ENCODE assay signal across 12 cellular contexts in genomic region chr1:10495942-10496341, GRCh38. TPM values are rescaled to one million over a fixed set of nuclear protein-coding genes. Genes with fewer than 3 reads are reported as not detected.
DNase-seq lines count a peak whose midpoint lies in the region; ATAC-seq and TF ChIP-seq lines count a peak whose summit lies in the region.
"Had no signal": no experiment of that assay in that cellular context is flagged by ENCODE, and none has a peak within 500 bp of the region (broad histone marks: within the 10 kb centered on the region; RNA-seq: fewer than 3 reads in every experiment).

No MANE protein-coding gene starts in this region.

- POLR2A ChIA-PET in activated CD8-positive, alpha-beta T cell treated with anti-CD3 and anti-CD28 coated beads for 36 hours (lab: Charles Lee), result interaction anchor here (1.1 to 3.5 kb wide), 4 partner anchors 13 to 96 kb away, joined by 5 to 15 read pairs (median 8); partner anchors contain the start of gene CENPS

- intact Hi-C loops in activated naive CD4-positive, alpha-beta T cell treated with anti-CD3 and anti-CD28 coated beads for 36 hours (cut with micrococcal nuclease), result loop anchor here (1.0 to 5.0 kb wide), 7 partner anchors 15 to 446 kb away; partner anchors contain the start of gene PEX14
- intact Hi-C loops in activated CD8-positive, alpha-beta T cell treated with anti-CD3 and anti-CD28 coated beads for 36 hours (cut with micrococcal nuclease), result loop anchor here (5.0 to 10.0 kb wide), 2 partner anchors 61 to 371 kb away; partner anchors contain the start of gene CENPS
- intact Hi-C loops in stomach (cut with DNase I; ENCODE audit: low total_unique reads), result loop anchor here (10.0 kb wide), 1 partner anchor 61 kb away; the partner anchor contains the start of gene CENPS

- H3K4me3 Mint-ChIP-seq in activated naive CD4-positive, alpha-beta T cell treated with anti-CD3 and anti-CD28 coated beads for 36 hours, result peak overlapping the region; percentile 67
- H3K4me3 Mint-ChIP-seq in activated CD8-positive, alpha-beta T cell treated with anti-CD3 and anti-CD28 coated beads for 36 hours, result peak overlapping the region; percentile 68
- H3K4me3 Mint-ChIP-seq: neural crest cell had no signal

- no peaks in the 10 kb centered on the region for H3K27me3 ChIP-seq in stomach
- H3K27me3 ChIP-seq: cardiac muscle cell had no signal

- H3K27ac Mint-ChIP-seq in activated naive CD4-positive, alpha-beta T cell treated with anti-CD3 and anti-CD28 coated beads for 36 hours, result peak overlapping the region; percentile 47
- peak overlapping the region; percentile 92 for H3K27ac Mint-ChIP-seq in activated CD8-positive, alpha-beta T cell treated with anti-CD3 and anti-CD28 coated beads for 36 hours

- WGBS in stomach, 5 donors, result 44 to 67% (median 51%) methylated on average over 13 of the region's 13 CpGs

- H3K27ac ChIP-seq in stomach, result peak overlapping the region; percentile 59 to 90 (median 78)

- H3K9me3 Mint-ChIP-seq in activated naive CD4-positive, alpha-beta T cell treated with anti-CD3 and anti-CD28 coated beads for 36 hours, result no peaks in the 10 kb centered on the region
- no peaks in the 10 kb centered on the region for H3K9me3 Mint-ChIP-seq in activated CD8-positive, alpha-beta T cell treated with anti-CD3 and anti-CD28 coated beads for 36 hours
- H3K9me3 Mint-ChIP-seq: neural crest cell had no signal

- CTCF ChIA-PET in activated naive CD4-positive, alpha-beta T cell treated with anti-CD3 and anti-CD28 coated beads for 36 hours (lab: Charles Lee), result interaction anchor here (0.6 to 5.6 kb wide), 5 partner anchors 13 to 456 kb away, joined by 3 to 85 read pairs (median 12); partner anchors contain the start of gene CENPS
- CTCF ChIA-PET in activated CD8-positive, alpha-beta T cell treated with anti-CD3 and anti-CD28 coated beads for 36 hours (lab: Charles Lee), result interaction anchor here (1.0 to 11.4 kb wide), 10 partner anchors 10 to 443 kb away, joined by 3 to 202 read pairs (median 4); no protein-coding TSS in a partner anchor

- no peaks in the 10 kb centered on the region for H3K27me3 Mint-ChIP-seq in activated naive CD4-positive, alpha-beta T cell treated with anti-CD3 and anti-CD28 coated beads for 36 hours (ENCODE audit: low read depth)
- H3K27me3 Mint-ChIP-seq in activated CD8-positive, alpha-beta T cell treated with anti-CD3 and anti-CD28 coated beads for 36 hours, result no peaks in the 10 kb centered on the region

- H3K36me3 ChIP-seq in stomach, result peaks cover 0 to 14% (median 9%) of the 10 kb centered on the region in 4 donors
- H3K36me3 ChIP-seq: cardiac muscle cell had no signal

- H3K9me3 ChIP-seq in stomach, result no peaks in the 10 kb centered on the region

- no peak for TF ChIP-seq POLR2A in stomach (IDR thresholded peaks at IDR 0.05)

- no peak for TF ChIP-seq CTCF in activated CD8-positive, alpha-beta T cell treated with anti-CD3 and anti-CD28 coated beads for 36 hours (IDR thresholded peaks at IDR 0.05)
- no peak for TF ChIP-seq CTCF in stomach (IDR thresholded peaks at IDR 0.05)

- ATAC-seq in activated CD8-positive, alpha-beta T cell treated with anti-CD3 and anti-CD28 coated beads for 36 hours, result peak; percentile 9
- no peak for ATAC-seq in GM18873 (IDR thresholded peaks at IDR 0.05; ENCODE audit: low FRiP score, unreplicated experiment)

- no peak overlapping the region for H3K4me3 ChIP-seq in stomach
- H3K4me3 ChIP-seq: cardiac muscle cell had no signal

- TF ChIP-seq EP300 in stomach (IDR thresholded peaks at IDR 0.05), result no peak

- peaks cover 40% of the 10 kb centered on the region for H3K4me1 Mint-ChIP-seq in activated naive CD4-positive, alpha-beta T cell treated with anti-CD3 and anti-CD28 coated beads for 36 hours (ENCODE audit: low read depth)
- peaks cover 49% of the 10 kb centered on the region for H3K4me1 Mint-ChIP-seq in activated CD8-positive, alpha-beta T cell treated with anti-CD3 and anti-CD28 coated beads for 36 hours (ENCODE audit: low read depth)

- H3K36me3 Mint-ChIP-seq in activated naive CD4-positive, alpha-beta T cell treated with anti-CD3 and anti-CD28 coated beads for 36 hours (ENCODE audit: low read depth), result peaks cover 11% of the 10 kb centered on the region
- H3K36me3 Mint-ChIP-seq in activated CD8-positive, alpha-beta T cell treated with anti-CD3 and anti-CD28 coated beads for 36 hours (ENCODE audit: low read depth), result peaks cover 5% of the 10 kb centered on the region

- DNase-seq in activated naive CD4-positive, alpha-beta T cell treated with anti-CD3 and anti-CD28 coated beads for 36 hours, result peak; percentile 69
- no peak for DNase-seq in activated naive CD4-positive, alpha-beta T cell treated with Interleukin-2 at 50 U/mL for 16 hours
- DNase-seq in activated CD8-positive, alpha-beta T cell treated with anti-CD3 and anti-CD28 coated beads for 36 hours, result peak; percentile 44
- DNase-seq in glomerular visceral epithelial cell (ENCODE audit: extremely low spot score) (peak; percentile 95), stomach (peak; percentile 76), NCI-H2029 treated with DMSO at 0.1 percent for 48 hours (lab: John Stamatoyannopoulos, UW) (no peak), AG20443 (ENCODE audit: low spot score) (no peak)
- DNase-seq: activated CD4-positive, CD25-positive, alpha-beta regulatory T cell; OCI-M1 had no signal

- H3K4me1 ChIP-seq in stomach, result peaks cover 15 to 25% (median 19%) of the 10 kb centered on the region in 4 donors

RNA-seq across cellular contexts. Expression of gene PEX14, which starts 21.2 kb away (rescaled TPM):
- total RNA-seq in activated naive CD4-positive, alpha-beta T cell treated with anti-CD3 and anti-CD28 coated beads for 36 hours, result 10 to 100 TPM; 15.8 to 17.2 TPM
- total RNA-seq in activated CD8-positive, alpha-beta T cell treated with anti-CD3 and anti-CD28 coated beads for 36 hours, result 10 to 100 TPM; 18.0 to 18.5 TPM
- 10 to 100 TPM; 12.5 to 26.3 (median 14.7) TPM for total RNA-seq in stomach
- 10 to 100 TPM in 1 of 3 donors, 1 to 10 TPM in 2; 8.2 to 11.2 (median 9.3) TPM for polyA plus RNA-seq in stomach

RNA-seq across cellular contexts. Expression of gene DFFA, which starts 23.6 kb away (rescaled TPM):
- 10 to 100 TPM; 34.2 to 36.1 TPM for total RNA-seq in activated naive CD4-positive, alpha-beta T cell treated with anti-CD3 and anti-CD28 coated beads for 36 hours
- 10 to 100 TPM; 76.7 to 81.8 TPM for total RNA-seq in activated CD8-positive, alpha-beta T cell treated with anti-CD3 and anti-CD28 coated beads for 36 hours
- total RNA-seq in stomach, result 10 to 100 TPM; 10.7 to 22.2 (median 13.0) TPM
- 10 to 100 TPM; 12.7 to 16.6 (median 13.0) TPM for polyA plus RNA-seq in stomach

RNA-seq across cellular contexts. Expression of gene CORT, which starts 46.1 kb away (rescaled TPM):
- total RNA-seq in activated naive CD4-positive, alpha-beta T cell treated with anti-CD3 and anti-CD28 coated beads for 36 hours, result under 1 TPM; 0.29 to 0.47 TPM
- total RNA-seq in activated CD8-positive, alpha-beta T cell treated with anti-CD3 and anti-CD28 coated beads for 36 hours, result under 1 TPM in 1 of 2 experiments, not detected in 1; 0.34 TPM
- 1 to 10 TPM in 3 of 5 donors, not detected in 2; 1.5 to 4.0 (median 2.0) TPM for total RNA-seq in stomach
- under 1 TPM in 1 of 3 donors, not detected in 2; 0.40 TPM for polyA plus RNA-seq in stomach

Comparison
In these comparisons a context has a peak if more than half of its experiments do, and no peak if none do; other contexts are left out.
1. DNase-seq: peak in activated naive CD4-positive, alpha-beta T cell treated with anti-CD3 and anti-CD28 coated beads for 36 hours (single experiment), activated CD8-positive, alpha-beta T cell treated with anti-CD3 and anti-CD28 coated beads for 36 hours (single experiment), glomerular visceral epithelial cell (single experiment) and stomach (single experiment); none in activated naive CD4-positive, alpha-beta T cell treated with Interleukin-2 at 50 U/mL for 16 hours (single experiment), NCI-H2029 treated with DMSO at 0.1 percent for 48 hours (single experiment) and AG20443 (single experiment).